In genomic region chrX:69289046-69289838, GRCh38 we compare ENCODE assay signal across 21 cellular contexts.
"Had no signal": no experiment of that assay in that cellular context is flagged by ENCODE, and none has a peak within 500 bp of the region (broad histone marks: within the 10 kb centered on the region; RNA-seq: fewer than 3 reads in every experiment).

No MANE protein-coding gene starts in this region.

- DNase-seq: activated CD4-positive, alpha-beta memory T cell treated with anti-CD3 and anti-CD28 coated beads for 36 hours; activated CD4-positive, alpha-beta T cell treated with anti-CD3 and anti-CD28 coated beads for 4 hours; activated naive CD4-positive, alpha-beta T cell; activated naive CD8-positive, alpha-beta T cell treated with anti-CD3 and anti-CD28 coated beads for 36 hours; activated T-cell treated with anti-CD3 and anti-CD28 coated beads for 4 hours; amniotic stem cell; dorsolateral prefrontal cortex; foreskin fibroblast; hippocampal formation; islet precursor cell; left ventricle myocardium inferior; mammary epithelial cell; midbrain; stimulated activated CD4-positive, alpha-beta T cell treated with anti-CD3 and anti-CD28 coated beads, Interleukin-2, amount 100 ng/mL, for 24 hours; stimulated activated naive CD4-positive, alpha-beta T cell treated with Interleukin-2 at 50 U/mL for 16 hours; tibial artery had no signal

- H3K4me1 Mint-ChIP-seq: activated naive CD8-positive, alpha-beta T cell treated with anti-CD3 and anti-CD28 coated beads for 36 hours had no signal

- ATAC-seq: WTC11 had no signal

- H3K4me3 Mint-ChIP-seq: activated CD4-positive, alpha-beta memory T cell treated with anti-CD3 and anti-CD28 coated beads for 36 hours; activated naive CD8-positive, alpha-beta T cell treated with anti-CD3 and anti-CD28 coated beads for 36 hours; T-helper 2 cell treated with Interferon-gamma antibody and Interleukin-4, amounts not matched to agents 5 μg/mL and 100 μg/mL, for 36 hours; WTC11 had no signal

- H3K36me3 Mint-ChIP-seq: activated CD4-positive, alpha-beta memory T cell treated with anti-CD3 and anti-CD28 coated beads for 36 hours; activated naive CD8-positive, alpha-beta T cell treated with anti-CD3 and anti-CD28 coated beads for 36 hours; WTC11 had no signal

- H3K27ac Mint-ChIP-seq: activated CD4-positive, alpha-beta memory T cell treated with anti-CD3 and anti-CD28 coated beads for 36 hours; activated naive CD8-positive, alpha-beta T cell treated with anti-CD3 and anti-CD28 coated beads for 36 hours; T-helper 2 cell treated with Interferon-gamma antibody and Interleukin-4, amounts not matched to agents 5 μg/mL and 100 μg/mL, for 36 hours; WTC11 had no signal

- H3K9me3 Mint-ChIP-seq: activated CD4-positive, alpha-beta memory T cell treated with anti-CD3 and anti-CD28 coated beads for 36 hours; activated naive CD8-positive, alpha-beta T cell treated with anti-CD3 and anti-CD28 coated beads for 36 hours; T-helper 2 cell treated with Interferon-gamma antibody and Interleukin-4, amounts not matched to agents 5 μg/mL and 100 μg/mL, for 36 hours; WTC11 had no signal

- H3K27me3 ChIP-seq: right atrium auricular region, tibial artery had no signal

- H3K36me3 ChIP-seq: left ventricle myocardium inferior, prostate gland, right atrium auricular region, tibial artery had no signal

- H3K27me3 Mint-ChIP-seq: activated CD4-positive, alpha-beta memory T cell treated with anti-CD3 and anti-CD28 coated beads for 36 hours had no signal

- H3K27ac ChIP-seq: dorsolateral prefrontal cortex, epithelial cell of prostate, left ventricle myocardium inferior, prostate gland, right atrium auricular region, tibial artery had no signal

- H3K9me3 ChIP-seq: left ventricle myocardium inferior, prostate gland, right atrium auricular region, tibial artery had no signal

- H3K4me1 ChIP-seq: prostate gland had no signal

- H3K4me3 ChIP-seq: dorsolateral prefrontal cortex, left ventricle myocardium inferior, prostate gland, right atrium auricular region, tibial artery had no signal
